ENCODE assay signal across 9 cellular contexts in genomic region chr7:50534690-50535290, GRCh38. TPM values are rescaled to one million over a fixed set of nuclear protein-coding genes. Genes with fewer than 3 reads are reported as not detected.
DNase-seq lines count a peak whose midpoint lies in the region; ATAC-seq, FAIRE-seq and TF ChIP-seq lines count a peak whose summit lies in the region.
"Had no signal": no experiment of that assay in that cellular context is flagged by ENCODE, and none has a peak within 500 bp of the region (broad histone marks: within the 10 kb centered on the region; RNA-seq: fewer than 3 reads in every experiment).

No MANE protein-coding gene starts in this region.

- H3K14ac ChIP-seq in IMR-90 (replicated peaks; ENCODE audit: low read depth, low read length): 0 out of 2 replicates have a peak overlapping the region, but pooled peaks have one; percentile 10

- peak overlapping the region in 1 of 2 donors; percentile 24 for H3K4me3 Mint-ChIP-seq in CD14-positive monocyte
- H3K4me3 Mint-ChIP-seq in activated T-helper 17 cell treated with anti-CD3 and anti-CD28 coated beads, Interleukin-2, amount 50 U/mL, for 72 hours: no peak overlapping the region

- H3K9me1 ChIP-seq in IMR-90 (ENCODE audit: insufficient read depth, low read length): no peaks in the 10 kb centered on the region

- H2AK5ac ChIP-seq in IMR-90 (ENCODE audit: low read depth, low read length): no peak overlapping the region

- peak overlapping the region; percentile 81 for H2AFZ ChIP-seq in IMR-90 (replicated peaks; ENCODE audit: low read length, poor library complexity)
- H2AFZ ChIP-seq in HepG2 (ENCODE audit: low read length): no peak overlapping the region
- H2AFZ ChIP-seq in OCI-LY7 (ENCODE audit: low read length): no peak overlapping the region

- peak overlapping the region; percentile 34; the same call in 1 of the 2 replicates for H4K91ac ChIP-seq in IMR-90 (ENCODE audit: insufficient read depth, low read depth, low read length)

- H3K4me1 Mint-ChIP-seq in CD14-positive monocyte: peaks cover 11% of the 10 kb centered on the region
- peaks cover 7% of the 10 kb centered on the region for H3K4me1 Mint-ChIP-seq in activated T-helper 17 cell treated with anti-CD3 and anti-CD28 coated beads, Interleukin-2, amount 50 U/mL, for 72 hours

- no peaks in the 10 kb centered on the region for H3K9me3 Mint-ChIP-seq in CD14-positive monocyte
- no peaks in the 10 kb centered on the region for H3K9me3 Mint-ChIP-seq in activated T-helper 17 cell treated with anti-CD3 and anti-CD28 coated beads, Interleukin-2, amount 50 U/mL, for 72 hours

- POLR2A ChIA-PET in IMR-90 (lab: Charles Lee; ENCODE audit: unreplicated experiment) (interaction anchor here (0.6 kb wide), 1 partner anchor 11 kb away, joined by 3 read pairs; no protein-coding TSS in a partner anchor), HepG2 (lab: Yijun Ruan, JAX) (no interaction called here), OCI-LY7 (lab: Charles Lee) (interaction anchor here (0.6 to 0.7 kb wide), 2 partner anchors 13 to 244 kb away, joined by 3 read pairs; no protein-coding TSS in a partner anchor)

- no peak overlapping the region for H2BK15ac ChIP-seq in IMR-90 (ENCODE audit: low read depth, low read length)

- H3K79me2 ChIP-seq in HepG2 (ENCODE audit: insufficient read depth, low read length): no peaks in the 10 kb centered on the region
- H3K79me2 ChIP-seq in OCI-LY7 (ENCODE audit: insufficient read depth, low read depth, low read length): no peaks in the 10 kb centered on the region

- H3K9me2 ChIP-seq in OCI-LY7 (ENCODE audit: insufficient read depth, low read length): no peaks in the 10 kb centered on the region

- TF ChIP-seq RAD21 in IMR-90 (IDR thresholded peaks at IDR 0.05; ENCODE audit: low read length) (no peak), HepG2 (CRISPR knock-in tag; IDR thresholded peaks at IDR 0.05) (no peak)

- peak overlapping the region; percentile 12 for H3K4me2 ChIP-seq in IMR-90 (ENCODE audit: low read depth, low read length)
- no peak overlapping the region for H3K4me2 ChIP-seq in HepG2 (ENCODE audit: low read depth, low read length)
- no peak overlapping the region for H3K4me2 ChIP-seq in OCI-LY7 (ENCODE audit: low read length)

- no peaks in the 10 kb centered on the region for H3K36me3 ChIP-seq in IMR-90 (ENCODE audit: control insufficient read depth, insufficient read depth, low read length)
- H3K36me3 ChIP-seq in HepG2 (replicated peaks in 1 of 2; ENCODE audit: control insufficient read depth in 1 of 2, insufficient read depth in 2 of 2, low read length in 2 of 2): peaks cover 8 to 37% of the 10 kb centered on the region in 2 experiments; a peak in 4 of 5 replicates
- H3K36me3 ChIP-seq in OCI-LY7 (ENCODE audit: insufficient read depth, low read length): no peaks in the 10 kb centered on the region

- no peak overlapping the region for H3K23ac ChIP-seq in IMR-90 (ENCODE audit: low read depth, low read length)

- TF ChIP-seq CTCF in CD14-positive monocyte (IDR thresholded peaks at IDR 0.05) (no peak), IMR-90 (conservative IDR thresholded peaks at IDR 0.05; ENCODE audit: low read depth, low read length) (no peak), HepG2 (CRISPR knock-in tag; IDR thresholded peaks at IDR 0.05) (peak; percentile 48), OCI-LY7 (conservative IDR thresholded peaks at IDR 0.05; ENCODE audit: low read length) (no peak)

- H3K36me3 Mint-ChIP-seq in CD14-positive monocyte: no peaks in the 10 kb centered on the region
- H3K36me3 Mint-ChIP-seq in activated T-helper 17 cell treated with anti-CD3 and anti-CD28 coated beads, Interleukin-2, amount 50 U/mL, for 72 hours (ENCODE audit: low read depth): no peaks in the 10 kb centered on the region

- H3K79me1 ChIP-seq in IMR-90 (ENCODE audit: low read depth in 1 of 2, low read length in 2 of 2): no peaks in the 10 kb centered on the region

- H3K4me1 ChIP-seq in IMR-90 (ENCODE audit: control insufficient read depth, insufficient read depth, low read length): peaks cover 5% of the 10 kb centered on the region
- peaks cover 30% of the 10 kb centered on the region for H3K4me1 ChIP-seq in HepG2 (ENCODE audit: insufficient read depth, low read length)
- H3K4me1 ChIP-seq in OCI-LY7 (ENCODE audit: insufficient read depth, low read length, poor library complexity, severe bottlenecking): no peaks in the 10 kb centered on the region

- H2BK5ac ChIP-seq in IMR-90 (ENCODE audit: low read depth, low read length, poor library complexity, severe bottlenecking): peak overlapping the region; percentile 59

- peak overlapping the region; percentile 49; the same call in 1 of the 2 replicates for H3K4ac ChIP-seq in IMR-90 (ENCODE audit: low read depth, low read length)

- H3K9ac ChIP-seq in IMR-90 (ENCODE audit: low read depth, low read length) (no peak overlapping the region), HepG2 (ENCODE audit: insufficient read depth, low read depth, low read length) (no peak overlapping the region)

- WGBS in IMR-90 (ENCODE audit: extremely low coverage in 2 of 2, insufficient read length in 1 of 2), 2 experiments: 93% methylated on average over 3 of the region's 12 CpGs; no CpG with 5 or more reads in 1 of the 2 experiments
- 68% methylated on average over 9 of the region's 12 CpGs for WGBS in HepG2 (ENCODE audit: low lambda C conversion rate)

- peak overlapping the region in 1 of 2 experiments; percentile 59; a peak in 1 of 4 replicates for H4K8ac ChIP-seq in IMR-90 (ENCODE audit: low read depth in 2 of 2, low read length in 2 of 2)

- H3K27ac Mint-ChIP-seq in CD14-positive monocyte: peak overlapping the region in 6 of 7 donors; percentile 68 to 82 (median 72)
- peak overlapping the region; percentile 50 for H3K27ac Mint-ChIP-seq in activated T-helper 17 cell treated with anti-CD3 and anti-CD28 coated beads, Interleukin-2, amount 50 U/mL, for 72 hours

- H3K27me3 Mint-ChIP-seq in CD14-positive monocyte (ENCODE audit: low read depth in 3 of 3): peaks cover 1 to 3% (median 2%) of the 10 kb centered on the region in 3 donors
- H3K27me3 Mint-ChIP-seq in activated T-helper 17 cell treated with anti-CD3 and anti-CD28 coated beads, Interleukin-2, amount 50 U/mL, for 72 hours: peaks cover 13% of the 10 kb centered on the region

- ATAC-seq in IMR-90 (ENCODE audit: low read depth): peak; percentile 95
- peak; percentile 77 for ATAC-seq in activated T-helper 17 cell treated with anti-CD3 and anti-CD28 coated beads, Interleukin-2, amount 50 U/mL, for 72 hours (replicated peaks)
- ATAC-seq in HepG2: peak; percentile 86
- ATAC-seq in GM21367 (IDR thresholded peaks at IDR 0.05; ENCODE audit: unreplicated experiment): no peak
- no peak for ATAC-seq in HG03521 (IDR thresholded peaks at IDR 0.05; ENCODE audit: unreplicated experiment)
- no peak for ATAC-seq in HG03280 (IDR thresholded peaks at IDR 0.05; ENCODE audit: unreplicated experiment)

- dilution Hi-C loops in IMR-90 (cut with HindIII; ENCODE audit: low sequenced_read_pairs, unreplicated experiment): no loop called here

- H3K27ac ChIP-seq in IMR-90 (ENCODE audit: insufficient read depth, low read length): peak overlapping the region; percentile 26; the same call in 1 of the 2 replicates
- peak overlapping the region; percentile 36 for H3K27ac ChIP-seq in HepG2 (ENCODE audit: extremely low read length, insufficient read depth, low read length)
- H3K27ac ChIP-seq in OCI-LY7 (ENCODE audit: low read depth, low read length, poor library complexity, severe bottlenecking): no peak overlapping the region
- H3K27ac ChIP-seq: skin epidermis had no signal

- intact Hi-C loops in CD14-positive monocyte (cut with micrococcal nuclease): no loop called here
- intact Hi-C loops in IMR-90 (cut with micrococcal nuclease): no loop called here
- intact Hi-C loops in HepG2 (cut with micrococcal nuclease; ENCODE audit: unreplicated experiment): no loop called here
- intact Hi-C loops in OCI-LY7 (cut with micrococcal nuclease; ENCODE audit: unreplicated experiment): no loop called here

- H3K4me3 ChIP-seq in IMR-90 (ENCODE audit: insufficient read depth, low read depth, low read length): no peak overlapping the region
- H3K4me3 ChIP-seq in HepG2 (replicated peaks in 1 of 3; ENCODE audit: insufficient read depth in 1 of 3, low read depth in 2 of 3, low read length in 3 of 3): no peak overlapping the region
- H3K4me3 ChIP-seq in OCI-LY7 (ENCODE audit: low read depth, low read length, poor library complexity, severe bottlenecking): no peak overlapping the region
- H3K4me3 ChIP-seq: skin epidermis had no signal

- BruUV-seq in IMR-90 (replicated peaks; lab: Mats Ljungman, UMichigan) (no TSS peak), HepG2 (replicated peaks; lab: Mats Ljungman, UMichigan) (TSS peak; percentile 26), OCI-LY7 (replicated peaks; lab: Mats Ljungman, UMichigan) (no TSS peak)

- DNase-seq in CD14-positive monocyte (ENCODE audit: low spot score): no peak
- peak; percentile 100 for DNase-seq in IMR-90
- peak; percentile 37 for DNase-seq in HepG2 (ENCODE audit: low spot score)
- DNase-seq in OCI-LY7 (ENCODE audit: low spot score): no peak

- peak overlapping the region; percentile 18; the same call in 1 of the 2 replicates for H2BK20ac ChIP-seq in IMR-90 (ENCODE audit: low read depth, low read length)

- TF ChIP-seq EP300 in HepG2 (IDR thresholded peaks at IDR 0.05; ENCODE audit: low read depth in 2 of 2, low read length in 2 of 2): no peak
- TF ChIP-seq EP300 in HepG2 (CRISPR knock-in tag; IDR thresholded peaks at IDR 0.05; ENCODE audit: borderline replicate concordance): no peak

- CTCF ChIA-PET in IMR-90 (lab: Yijun Ruan, JAX) (interaction anchor here (1.0 kb wide), 1 partner anchor 11 kb away, joined by 3 read pairs; no protein-coding TSS in a partner anchor), HepG2 (lab: Yijun Ruan, JAX; ENCODE audit: low intra/inter-chr PET ratio, low total read pairs) (no interaction called here), OCI-LY7 (lab: Charles Lee; ENCODE audit: unreplicated experiment) (no interaction called here)

- in situ Hi-C loops in IMR-90 (cut with MboI; ENCODE audit: low sequenced_read_pairs) (no loop called here), HepG2 (cut with HindIII; ENCODE audit: extremely low pct_ligation_motif_present, low pct_unique_long_range_greater_than_20kb) (no loop called here)

- no peak overlapping the region for H3K18ac ChIP-seq in IMR-90 (ENCODE audit: low read depth, low read length)

- H4K20me1 ChIP-seq in IMR-90 (ENCODE audit: insufficient read depth, low read length) (no peaks in the 10 kb centered on the region), HepG2 (ENCODE audit: insufficient read depth, low read length) (no peaks in the 10 kb centered on the region), OCI-LY7 (ENCODE audit: insufficient read depth, low read length) (no peaks in the 10 kb centered on the region)

- H3K27me3 ChIP-seq in IMR-90 (ENCODE audit: control insufficient read depth, insufficient read depth, low read length) (peaks cover 2% of the 10 kb centered on the region; the same call in 1 of the 2 replicates), HepG2 (ENCODE audit: control insufficient read depth in 1 of 2, insufficient read depth in 2 of 2, low read length in 2 of 2) (no peaks in the 10 kb centered on the region)

- no peak overlapping the region for H4K5ac ChIP-seq in IMR-90 (ENCODE audit: low read depth, low read length)

- peak overlapping the region; percentile 66 for H2BK120ac ChIP-seq in IMR-90 (ENCODE audit: low read depth, low read length)

- no peaks in the 10 kb centered on the region for H3K9me3 ChIP-seq in IMR-90 (ENCODE audit: control insufficient read depth, insufficient read depth, low read length)
- H3K9me3 ChIP-seq in HepG2 (ENCODE audit: low read length): no peaks in the 10 kb centered on the region
- H3K9me3 ChIP-seq in OCI-LY7 (ENCODE audit: low read length): no peaks in the 10 kb centered on the region

- peak; percentile 61 for TF ChIP-seq POLR2A in IMR-90 (IDR thresholded peaks at IDR 0.05; ENCODE audit: low read depth, low read length)
- TF ChIP-seq POLR2A in HepG2 (IDR thresholded peaks at IDR 0.05; ENCODE audit: insufficient read depth in 1 of 2, low read depth in 2 of 2, low read length in 2 of 2): no peak

- H3K56ac ChIP-seq in IMR-90 (ENCODE audit: extremely low read depth, insufficient read depth, low read length): no peak overlapping the region

- H2AK9ac ChIP-seq in IMR-90 (replicated peaks; ENCODE audit: low read depth, low read length, poor library complexity): no peak overlapping the region

- no peak for FAIRE-seq in HepG2 (lab: Jason Lieb, UNC)

RNA-seq across cellular contexts. Expression of gene DDC, which starts 30.4 kb away (rescaled TPM):
- polyA plus RNA-seq in CD14-positive monocyte: not detected
- not detected in 2 replicates for total RNA-seq in IMR-90 (2012; rRNA removed)
- not detected in 2 replicates for polyA plus RNA-seq in IMR-90 (2012; rRNA removed)
- polyA plus RNA-seq in IMR-90 (2012; cell fraction: cytosol; rRNA removed): not detected in 2 replicates
- not detected in 2 replicates for polyA plus RNA-seq in IMR-90 (2012; cell fraction: nucleus; rRNA removed; ENCODE audit: low replicate concordance)
- not detected for total RNA-seq in activated T-helper 17 cell treated with anti-CD3 and anti-CD28 coated beads, Interleukin-2, amount 50 U/mL, for 72 hours
- total RNA-seq in HepG2 (2016; rRNA removed; fragmentation: Illumina TruSeq; extraction: Trizol): 93.3 and 126 TPM in 2 replicates
- 23.4 and 29.3 TPM in 2 replicates for total RNA-seq in HepG2 (2016; cell fraction: cytosol; rRNA removed; fragmentation: Illumina TruSeq; extraction: Trizol; ENCODE audit: low read depth)
- 98.6 and 126 TPM in 2 replicates for total RNA-seq in HepG2 (2016; cell fraction: insoluble cytoplasmic fraction; rRNA removed; fragmentation: Illumina TruSeq; extraction: Trizol)
- total RNA-seq in HepG2 (2016; cell fraction: membrane; rRNA removed; fragmentation: Illumina TruSeq; extraction: Trizol): 43.9 and 45.3 TPM in 2 replicates
- 63.9 and 66.7 TPM in 2 replicates for total RNA-seq in HepG2 (2016; cell fraction: nucleus; rRNA removed; fragmentation: Illumina TruSeq; extraction: Trizol)
- 10.1 and 11.7 TPM in 2 replicates for polyA plus RNA-seq in HepG2 (2011; rRNA removed)
- 10.8 and 11.7 TPM in 2 replicates for polyA plus RNA-seq in HepG2 (2011; cell fraction: cytosol; rRNA removed)
- polyA plus RNA-seq in HepG2 (2011; cell fraction: nucleus; rRNA removed): 7.3 and 9.2 TPM in 2 replicates
- polyA plus RNA-seq in HepG2 (2012): 25.0 and 51.6 TPM in 2 replicates
- 17.2 and 21.3 TPM in 2 replicates for polyA plus RNA-seq in HepG2 (2016; cell fraction: cytosol; fragmentation: Illumina TruSeq; extraction: Trizol; ENCODE audit: low read depth)
- polyA plus RNA-seq in HepG2 (2016; cell fraction: insoluble cytoplasmic fraction; fragmentation: Illumina TruSeq; extraction: Trizol; ENCODE audit: low read depth): 93.5 and 100 TPM in 2 replicates
- polyA plus RNA-seq in HepG2 (2016; cell fraction: membrane; fragmentation: Illumina TruSeq; extraction: Trizol; ENCODE audit: low read depth): 22.3 and 29.4 TPM in 2 replicates
- polyA plus RNA-seq in HepG2 (2016; cell fraction: nucleus; fragmentation: Illumina TruSeq; extraction: Trizol; ENCODE audit: insufficient read depth, low read depth): 62.4 and 68.1 TPM in 2 replicates
- 14.2 TPM in 1 of 2 replicates, not detected in the other for polyA minus RNA-seq in HepG2 (2011; rRNA and poly(A)+ RNA removed; ENCODE audit: low replicate concordance)
- 6.2 and 7.7 TPM in 2 replicates for polyA minus RNA-seq in HepG2 (2011; cell fraction: cytosol; rRNA and poly(A)+ RNA removed)
- polyA minus RNA-seq in HepG2 (2011; cell fraction: nucleus; rRNA and poly(A)+ RNA removed): 10.3 and 12.4 TPM in 2 replicates
- total RNA-seq in OCI-LY7 (2014; rRNA removed; shearing (Covaris generic)): not detected in 2 replicates
- total RNA-seq in OCI-LY7 (2022): not detected in 2 replicates

Comparison
In these comparisons a context has a peak if more than half of its experiments do, and no peak if none do; other contexts are left out.
1. DNase-seq: peak in IMR-90 (single experiment) and HepG2 (single experiment); none in CD14-positive monocyte (single experiment) and OCI-LY7 (single experiment).
2. ATAC-seq: peak in IMR-90 (single experiment), activated T-helper 17 cell treated with anti-CD3 and anti-CD28 coated beads, Interleukin-2, amount 50 U/mL, for 72 hours (single experiment) and HepG2 (single experiment); none in GM21367 (single experiment), HG03521 (single experiment) and HG03280 (single experiment).
3. RNA of gene DDC, which starts 30.4 kb away (total RNA-seq): 23.4 to 126 TPM in HepG2; not detected in activated T-helper 17 cell treated with anti-CD3 and anti-CD28 coated beads, Interleukin-2, amount 50 U/mL, for 72 hours, not detected in IMR-90 and not detected in OCI-LY7; every median in the first group is over 10 times any median in the second.